ENCODE assay signal across 1 cellular context in genomic region chr2:1907283-1907682, GRCh38.
TF ChIP-seq lines count a peak whose summit lies in the region.

No MANE protein-coding gene starts in this region.

TF ChIP-seq in GM23338, 12 proteins besides CTCF, POLR2A, EP300 and RAD21 (continued from another document):
- TF ChIP-seq ZNF462 (CRISPR knock-in tag; IDR thresholded peaks at IDR 0.05) = no peak
- TF ChIP-seq CREB1 (CRISPR knock-in tag; IDR thresholded peaks at IDR 0.05; ENCODE audit: low read depth) = no peak
- TF ChIP-seq POLR2AphosphoS5 (IDR thresholded peaks at IDR 0.05; ENCODE audit: low read depth) = no peak
- TF ChIP-seq ETS1 (IDR thresholded peaks at IDR 0.05) = no peak
- no peak for TF ChIP-seq NANOG (IDR thresholded peaks at IDR 0.05; ENCODE audit: borderline replicate concordance)
- no peak for TF ChIP-seq STAT1 (IDR thresholded peaks at IDR 0.05; ENCODE audit: unreplicated experiment)
- no peak for TF ChIP-seq ZNF114 (CRISPR knock-in tag; IDR thresholded peaks at IDR 0.05)
